Comparison of ENCODE assay signal across 1 cellular context in genomic region chr5:143547342-143547741, GRCh38.
TF ChIP-seq lines count a peak whose summit lies in the region.

No MANE protein-coding gene starts in this region.

TF ChIP-seq in HepG2, 621 proteins besides CTCF, POLR2A, EP300 and RAD21 (continued from another document and continues in another):
- peak in 1 of 2 experiments; percentile 51; a peak in 1 of 4 replicates for TF ChIP-seq ATF4 (CRISPR knock-in tag; IDR thresholded peaks at IDR 0.05)
- TF ChIP-seq ZNF124 (CRISPR knock-in tag; IDR thresholded peaks at IDR 0.05): no peak
- TF ChIP-seq MBD4 (IDR thresholded peaks at IDR 0.05; ENCODE audit: borderline replicate concordance, low read length): no peak; the same call in 1 of the 2 replicates
- no peak for TF ChIP-seq XBP1 (CRISPR knock-in tag; IDR thresholded peaks at IDR 0.05)
- no peak for TF ChIP-seq KMT2A (CRISPR knock-in tag; IDR thresholded peaks at IDR 0.05)
- no peak for TF ChIP-seq HES4 (CRISPR knock-in tag; IDR thresholded peaks at IDR 0.05; ENCODE audit: borderline replicate concordance)
- peak; percentile 88 for TF ChIP-seq PAXIP1 (CRISPR knock-in tag; conservative IDR thresholded peaks at IDR 0.05)
- TF ChIP-seq ZFP41 (CRISPR knock-in tag; IDR thresholded peaks at IDR 0.05; ENCODE audit: borderline replicate concordance): no peak
- TF ChIP-seq RBM39 (IDR thresholded peaks at IDR 0.05; ENCODE audit: low read depth, low read length, poor library complexity, severe bottlenecking): no peak
- no peak for TF ChIP-seq ZFP1 (CRISPR knock-in tag; IDR thresholded peaks at IDR 0.05)
- TF ChIP-seq STAT5B (CRISPR knock-in tag; IDR thresholded peaks at IDR 0.05): no peak
- TF ChIP-seq PAWR (CRISPR knock-in tag; IDR thresholded peaks at IDR 0.05; ENCODE audit: borderline replicate concordance): no peak
- 0 out of 2 replicates have a peak, but pooled peaks have one; percentile 25 for TF ChIP-seq MEIS2 (CRISPR knock-in tag; IDR thresholded peaks at IDR 0.05)
- peak; percentile 69; the same call in 1 of the 2 replicates for TF ChIP-seq TARDBP (CRISPR knock-in tag; IDR thresholded peaks at IDR 0.05)
- TF ChIP-seq, protein P1, sequence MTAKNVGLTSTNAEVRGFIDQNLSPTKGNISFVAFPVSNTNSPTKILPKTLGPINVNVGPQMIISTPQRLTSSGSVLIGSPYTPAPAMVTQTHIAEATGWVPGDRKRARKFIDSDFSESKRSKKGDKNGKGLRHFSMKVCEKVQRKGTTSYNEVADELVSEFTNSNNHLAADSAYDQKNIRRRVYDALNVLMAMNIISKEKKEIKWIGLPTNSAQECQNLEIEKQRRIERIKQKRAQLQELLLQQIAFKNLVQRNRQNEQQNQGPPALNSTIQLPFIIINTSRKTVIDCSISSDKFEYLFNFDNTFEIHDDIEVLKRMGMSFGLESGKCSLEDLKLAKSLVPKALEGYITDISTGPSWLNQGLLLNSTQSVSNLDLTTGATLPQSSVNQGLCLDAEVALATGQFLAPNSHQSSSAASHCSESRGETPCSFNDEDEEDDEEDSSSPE (CRISPR knock-in tag; IDR thresholded peaks at IDR 0.05): no peak
- TF ChIP-seq ZSCAN21 (CRISPR knock-in tag; IDR thresholded peaks at IDR 0.05; ENCODE audit: borderline replicate concordance): no peak
- TF ChIP-seq, protein P2, sequence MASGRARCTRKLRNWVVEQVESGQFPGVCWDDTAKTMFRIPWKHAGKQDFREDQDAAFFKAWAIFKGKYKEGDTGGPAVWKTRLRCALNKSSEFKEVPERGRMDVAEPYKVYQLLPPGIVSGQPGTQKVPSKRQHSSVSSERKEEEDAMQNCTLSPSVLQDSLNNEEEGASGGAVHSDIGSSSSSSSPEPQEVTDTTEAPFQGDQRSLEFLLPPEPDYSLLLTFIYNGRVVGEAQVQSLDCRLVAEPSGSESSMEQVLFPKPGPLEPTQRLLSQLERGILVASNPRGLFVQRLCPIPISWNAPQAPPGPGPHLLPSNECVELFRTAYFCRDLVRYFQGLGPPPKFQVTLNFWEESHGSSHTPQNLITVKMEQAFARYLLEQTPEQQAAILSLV (CRISPR knock-in tag; IDR thresholded peaks at IDR 0.05; ENCODE audit: borderline replicate concordance): no peak
- TF ChIP-seq ZNF142 (CRISPR knock-in tag; IDR thresholded peaks at IDR 0.05): no peak
- TF ChIP-seq ZNF75D (CRISPR knock-in tag; IDR thresholded peaks at IDR 0.05; ENCODE audit: borderline replicate concordance): no peak
- TF ChIP-seq HNRNPLL (IDR thresholded peaks at IDR 0.05; ENCODE audit: low read depth, low read length, poor library complexity, severe bottlenecking): no peak
- no peak for TF ChIP-seq JDP2 (CRISPR knock-in tag; IDR thresholded peaks at IDR 0.05; ENCODE audit: borderline replicate concordance)
- TF ChIP-seq ZKSCAN1 (IDR thresholded peaks at IDR 0.05; ENCODE audit: low read length): no peak
- no peak for TF ChIP-seq PBX2 (CRISPR knock-in tag; IDR thresholded peaks at IDR 0.05)
- no peak for TF ChIP-seq ZNF660 (CRISPR knock-in tag; IDR thresholded peaks at IDR 0.05; ENCODE audit: borderline replicate concordance, low read depth)
- no peak for TF ChIP-seq ZNF264 (CRISPR knock-in tag; IDR thresholded peaks at IDR 0.05)
- TF ChIP-seq ZNF704 (CRISPR knock-in tag; IDR thresholded peaks at IDR 0.05; ENCODE audit: borderline replicate concordance): no peak
- TF ChIP-seq SAP130 (CRISPR knock-in tag; IDR thresholded peaks at IDR 0.05; ENCODE audit: low read depth): peak; percentile 83
- TF ChIP-seq ZNF737 (CRISPR knock-in tag; IDR thresholded peaks at IDR 0.05; ENCODE audit: borderline replicate concordance): no peak
- TF ChIP-seq JARID2 (CRISPR knock-in tag; IDR thresholded peaks at IDR 0.05; ENCODE audit: insufficient replicate concordance): no peak
- no peak for TF ChIP-seq ZNF253 (CRISPR knock-in tag; IDR thresholded peaks at IDR 0.05; ENCODE audit: borderline replicate concordance)
- no peak for TF ChIP-seq ZNF576 (CRISPR knock-in tag; IDR thresholded peaks at IDR 0.05)
- no peak for TF ChIP-seq ZFP36L1 (CRISPR knock-in tag; IDR thresholded peaks at IDR 0.05)
- peak; percentile 50; the same call in 1 of the 2 replicates for TF ChIP-seq ERF (CRISPR knock-in tag; IDR thresholded peaks at IDR 0.05)
- peak; percentile 71; the same call in 1 of the 2 replicates for TF ChIP-seq NCOR1 (IDR thresholded peaks at IDR 0.05; ENCODE audit: borderline replicate concordance, low read length)
- no peak for TF ChIP-seq SIN3A (IDR thresholded peaks at IDR 0.05; ENCODE audit: borderline replicate concordance, low read depth, low read length)
- TF ChIP-seq RXRA (CRISPR knock-in tag; IDR thresholded peaks at IDR 0.05): peak; percentile 70; the same call in 1 of the 2 replicates
- TF ChIP-seq ZBTB3 (CRISPR knock-in tag; IDR thresholded peaks at IDR 0.05; ENCODE audit: borderline replicate concordance, low read depth): no peak
- no peak for TF ChIP-seq TFE3 (CRISPR knock-in tag; IDR thresholded peaks at IDR 0.05)
- TF ChIP-seq CHD2 (IDR thresholded peaks at IDR 0.05; ENCODE audit: low read depth, low read length): no peak
- peak; percentile 68 for TF ChIP-seq PHF21A (CRISPR knock-in tag; IDR thresholded peaks at IDR 0.05)
- TF ChIP-seq BORCS8-MEF2B (CRISPR knock-in tag; IDR thresholded peaks at IDR 0.05): no peak
- peak; percentile 94 for TF ChIP-seq RXRB (CRISPR knock-in tag; IDR thresholded peaks at IDR 0.05; ENCODE audit: borderline replicate concordance)
- TF ChIP-seq XRCC5 (optimal IDR thresholded peaks at IDR 0.05; ENCODE audit: low read length): no peak
- no peak for TF ChIP-seq ZNF768 (CRISPR knock-in tag; IDR thresholded peaks at IDR 0.05)
- no peak for TF ChIP-seq CREB1 (IDR thresholded peaks at IDR 0.05)
- no peak for TF ChIP-seq CREB1 (CRISPR knock-in tag; IDR thresholded peaks at IDR 0.05)
- TF ChIP-seq HNRNPK (IDR thresholded peaks at IDR 0.05; ENCODE audit: low read depth, low read length, poor library complexity, severe bottlenecking): no peak
- TF ChIP-seq MBNL3 (CRISPR knock-in tag; conservative IDR thresholded peaks at IDR 0.05): no peak
- peak; percentile 28; the same call in 1 of the 2 replicates for TF ChIP-seq STAG1 (CRISPR knock-in tag; IDR thresholded peaks at IDR 0.05)
- TF ChIP-seq RFX5 (IDR thresholded peaks at IDR 0.05; ENCODE audit: low read depth, low read length): no peak
- TF ChIP-seq PRPF4 (IDR thresholded peaks at IDR 0.05; ENCODE audit: low read depth, low read length, poor library complexity, severe bottlenecking): no peak
- TF ChIP-seq ADNP (CRISPR knock-in tag; IDR thresholded peaks at IDR 0.05): no peak
- no peak for TF ChIP-seq TAF1 (CRISPR knock-in tag; IDR thresholded peaks at IDR 0.05)
